12 cellular contexts compared by ENCODE assay signal in the genomic region with DNA sequence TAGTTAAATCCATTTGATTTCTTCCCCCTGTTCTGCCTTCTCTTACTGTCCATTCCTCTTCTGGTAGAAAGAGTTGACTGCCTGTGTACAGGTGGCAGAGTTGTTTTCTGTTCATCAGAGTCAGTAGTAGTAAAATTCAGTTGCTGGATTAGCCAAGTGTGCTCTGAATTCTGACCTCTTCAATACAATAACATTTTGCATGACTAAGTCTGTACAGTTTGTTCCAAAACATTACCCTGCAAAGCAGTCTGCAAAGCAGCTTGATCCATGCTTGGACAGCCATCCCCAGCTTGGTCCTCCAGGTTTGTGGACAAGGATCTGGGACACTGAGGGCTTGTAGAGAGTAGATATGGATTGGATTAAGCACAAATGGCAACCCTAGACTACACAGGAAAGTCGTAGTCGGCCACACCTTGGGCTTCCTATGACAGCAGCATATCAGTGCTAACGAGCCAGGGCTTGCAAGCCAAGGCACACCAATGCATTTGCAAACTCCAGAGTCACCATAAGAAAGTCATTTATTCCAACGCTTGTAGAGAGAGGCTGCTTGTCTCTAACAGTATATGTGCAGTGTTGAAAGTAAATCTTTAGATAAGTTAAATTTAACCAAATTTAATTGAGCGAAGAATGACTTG.
"Had no signal": no experiment of that assay in that cellular context is flagged by ENCODE, and none has a peak within 500 bp of the region (broad histone marks: within the 10 kb centered on the region; RNA-seq: fewer than 3 reads in every experiment).

No MANE protein-coding gene starts in this region.

- ATAC-seq: gastroesophageal sphincter; left lung; mucosa of descending colon; naive thymus-derived CD8-positive, alpha-beta T cell; stimulated activated naive CD8-positive, alpha-beta T cell treated with anti-CD3 and anti-CD28 coated beads, Interleukin-15, Interleukin-2, amounts not matched to agents 100 U/mL and 50 U/mL, for 24 hours had no signal

- DNase-seq: activated CD4-positive, alpha-beta T cell treated with anti-CD3 and anti-CD28 coated beads for 1 hour; activated CD4-positive, alpha-beta T cell treated with anti-CD3 and anti-CD28 coated beads, Interleukin-2, amount 50 U/mL, for 4 hours; activated naive CD4-positive, alpha-beta T cell treated with Interleukin-2 at 50 U/mL for 16 hours; activated T-cell treated with anti-CD3 and anti-CD28 coated beads for 4 hours; islet precursor cell; left lung; mucosa of descending colon; naive thymus-derived CD8-positive, alpha-beta T cell; stimulated activated CD4-positive, alpha-beta T cell treated with anti-CD3 and anti-CD28 coated beads, Interleukin-4, amount 100 ng/mL, for 24 hours; stimulated activated naive CD8-positive, alpha-beta T cell treated with anti-CD3 and anti-CD28 coated beads, Interleukin-15, Interleukin-2, amounts not matched to agents 100 U/mL and 50 U/mL, for 24 hours; trophoblast cell had no signal
